Comparison of ENCODE assay signal across 9 cellular contexts in the genomic region with DNA sequence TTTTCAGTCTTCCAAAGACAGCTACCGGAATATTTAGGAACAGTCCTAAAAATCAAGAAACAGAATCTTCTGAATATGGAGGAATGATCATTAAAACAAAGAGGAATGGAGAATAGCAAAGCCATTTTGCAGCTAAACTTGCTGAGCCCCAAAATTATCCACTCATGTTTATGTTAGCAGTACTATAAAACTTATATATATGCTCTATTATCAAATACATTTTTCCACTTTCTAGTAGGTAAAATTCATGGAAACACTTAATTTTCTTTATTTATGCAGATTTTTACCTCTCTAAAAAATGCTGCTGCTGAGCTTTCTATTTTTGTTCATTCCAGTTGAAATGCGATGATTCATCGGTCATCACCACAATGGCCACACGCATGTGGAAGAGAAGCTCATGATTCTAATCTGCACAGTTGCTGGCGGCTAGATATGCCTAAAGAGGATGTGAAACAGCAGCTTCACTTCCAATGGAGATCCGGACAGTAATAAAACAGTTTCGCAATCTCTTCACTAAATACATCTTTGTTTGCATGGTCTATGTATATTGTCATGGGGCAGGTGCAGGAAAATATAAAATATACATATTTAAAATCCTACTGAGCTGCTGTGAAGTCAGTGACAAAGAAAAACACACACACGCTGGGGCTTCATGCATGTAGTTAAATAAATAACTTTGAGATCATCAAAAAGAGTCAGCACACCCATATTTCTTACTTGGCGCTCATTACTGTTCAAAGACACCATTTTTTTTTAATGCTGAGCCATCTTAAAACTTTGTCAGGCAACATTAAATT.
DNase-seq lines count a peak whose midpoint lies in the region; ATAC-seq and TF ChIP-seq lines count a peak whose summit lies in the region.
"Had no signal": no experiment of that assay in that cellular context is flagged by ENCODE, and none has a peak within 500 bp of the region (broad histone marks: within the 10 kb centered on the region; RNA-seq: fewer than 3 reads in every experiment).

No MANE protein-coding gene starts in this region.

- peaks cover 2% of the 10 kb centered on the region for H3K9me3 Mint-ChIP-seq in activated CD4-positive, alpha-beta memory T cell treated with anti-CD3 and anti-CD28 coated beads for 36 hours

- POLR2A ChIA-PET in activated CD4-positive, alpha-beta memory T cell treated with anti-CD3 and anti-CD28 coated beads for 36 hours (lab: Charles Lee), result no interaction called here

- no peak overlapping the region for H3K27ac Mint-ChIP-seq in activated CD4-positive, alpha-beta memory T cell treated with anti-CD3 and anti-CD28 coated beads for 36 hours
- H3K27ac Mint-ChIP-seq: naive thymus-derived CD8-positive, alpha-beta T cell had no signal

- intact Hi-C loops in activated CD4-positive, alpha-beta memory T cell treated with anti-CD3 and anti-CD28 coated beads for 36 hours (cut with micrococcal nuclease), result no loop called here

- no peak for TF ChIP-seq CTCF in LNCaP clone FGC (IDR thresholded peaks at IDR 0.05; ENCODE audit: control insufficient read depth, extremely low read depth, insufficient read depth)
- TF ChIP-seq CTCF in WI38 (IDR thresholded peaks at IDR 0.05; ENCODE audit: low read depth, low read length), result no peak

- ATAC-seq in GM18502 (IDR thresholded peaks at IDR 0.05; ENCODE audit: poor library complexity, unreplicated experiment) (peak; percentile 100), HG02571 (IDR thresholded peaks at IDR 0.05; ENCODE audit: unreplicated experiment) (peak; percentile 82), GM19035 (IDR thresholded peaks at IDR 0.05; ENCODE audit: unreplicated experiment) (no peak)
- ATAC-seq: naive thymus-derived CD8-positive, alpha-beta T cell had no signal

- H3K36me3 Mint-ChIP-seq in activated CD4-positive, alpha-beta memory T cell treated with anti-CD3 and anti-CD28 coated beads for 36 hours, result no peaks in the 10 kb centered on the region

- H3K4me3 Mint-ChIP-seq in activated CD4-positive, alpha-beta memory T cell treated with anti-CD3 and anti-CD28 coated beads for 36 hours, result no peak overlapping the region
- H3K4me3 Mint-ChIP-seq: naive thymus-derived CD8-positive, alpha-beta T cell had no signal

- DNase-seq in LNCaP clone FGC (ENCODE audit: low read depth), result peak; percentile 22
- DNase-seq in lung microvascular endothelial cell (ENCODE audit: low read depth in 2 of 2), result peak; percentile 97 to 98
- no peak for DNase-seq in activated CD4-positive, alpha-beta memory T cell treated with anti-CD3 and anti-CD28 coated beads for 36 hours
- DNase-seq in stimulated activated CD4-positive, alpha-beta T cell treated with anti-CD3 and anti-CD28 coated beads, Interleukin-1b, Interleukin-23, amount 100 ng/mL, for 48 hours, result no peak

- H3K4me1 Mint-ChIP-seq in activated CD4-positive, alpha-beta memory T cell treated with anti-CD3 and anti-CD28 coated beads for 36 hours (ENCODE audit: low read depth), result no peaks in the 10 kb centered on the region

- no peaks in the 10 kb centered on the region for H3K27me3 Mint-ChIP-seq in activated CD4-positive, alpha-beta memory T cell treated with anti-CD3 and anti-CD28 coated beads for 36 hours
- H3K27me3 Mint-ChIP-seq: naive thymus-derived CD8-positive, alpha-beta T cell had no signal

- CTCF ChIA-PET in activated CD4-positive, alpha-beta memory T cell treated with anti-CD3 and anti-CD28 coated beads for 36 hours (lab: Charles Lee), result interaction anchor here (0.6 kb wide), 1 partner anchor 1158 kb away, joined by 3 read pairs; no protein-coding TSS in a partner anchor

- H3K4me3 ChIP-seq in LNCaP clone FGC (ENCODE audit: low read depth, low read length), result no peak overlapping the region
- H3K4me3 ChIP-seq in WI38 (ENCODE audit: low read depth, low read length), result peak overlapping the region; percentile 21

Comparison
In these comparisons a context has a peak if more than half of its experiments do, and no peak if none do; other contexts are left out.
1. DNase-seq: peak in LNCaP clone FGC (single experiment) and lung microvascular endothelial cell (2 of 2); none in activated CD4-positive, alpha-beta memory T cell treated with anti-CD3 and anti-CD28 coated beads for 36 hours (single experiment) and stimulated activated CD4-positive, alpha-beta T cell treated with anti-CD3 and anti-CD28 coated beads, Interleukin-1b, Interleukin-23, amount 100 ng/mL, for 48 hours (single experiment).